ENCODE assay signal across 8 cellular contexts in genomic region chr4:150217192-150217591, GRCh38.
DNase-seq lines count a peak whose midpoint lies in the region; ATAC-seq and TF ChIP-seq lines count a peak whose summit lies in the region.

No MANE protein-coding gene starts in this region.

- ATAC-seq in GM19397 (IDR thresholded peaks at IDR 0.05; ENCODE audit: unreplicated experiment): no peak

- H3K9me3 ChIP-seq in hepatocyte (ENCODE audit: low read depth): no peaks in the 10 kb centered on the region

- H2AFZ ChIP-seq in hepatocyte: no peak overlapping the region

- H4K20me1 ChIP-seq in hepatocyte (ENCODE audit: insufficient read depth, poor library complexity, severe bottlenecking): no peaks in the 10 kb centered on the region

- no peaks in the 10 kb centered on the region for H3K36me3 ChIP-seq in hepatocyte (replicated peaks; ENCODE audit: insufficient read depth, low read depth)

- TF ChIP-seq CTCF in 22Rv1 (IDR thresholded peaks at IDR 0.05): peak; percentile 37; the same call in 1 of the 2 replicates
- peak; percentile 37 for TF ChIP-seq CTCF in HFF-Myc (IDR thresholded peaks at IDR 0.05; ENCODE audit: low read depth, low read length, missing control alignments)
- TF ChIP-seq CTCF in WI38 (IDR thresholded peaks at IDR 0.05; ENCODE audit: low read depth, low read length): 0 out of 2 replicates have a peak, but pooled peaks have one; percentile 22
- TF ChIP-seq CTCF in hepatocyte (IDR thresholded peaks at IDR 0.05; ENCODE audit: poor library complexity): peak; percentile 52

- H3K79me2 ChIP-seq in hepatocyte: no peaks in the 10 kb centered on the region

- H3K27me3 ChIP-seq in hepatocyte: no peaks in the 10 kb centered on the region

- no peak overlapping the region for H3K27ac ChIP-seq in 22Rv1
- no peak overlapping the region for H3K27ac ChIP-seq in hepatocyte

- H3K4me1 ChIP-seq in hepatocyte (ENCODE audit: insufficient read depth): no peaks in the 10 kb centered on the region

- peak overlapping the region; percentile 57 for H3K4me2 ChIP-seq in hepatocyte

- WGBS in hepatocyte (ENCODE audit: low lambda C conversion rate, missing lambda C conversion rate): 16% methylated on average over 3 of the region's 3 CpGs

- DNase-seq in HFF-Myc (ENCODE audit: extremely low read depth, low read depth): no peak
- peak; percentile 59 for DNase-seq in hepatocyte (ENCODE audit: low spot score)
- no peak for DNase-seq in activated effector memory CD4-positive, alpha-beta T cell treated with Interleukin-2 at 50 U/mL for 16 hours
- DNase-seq in NK-92 (lab: John Stamatoyannopoulos, UW; ENCODE audit: unreplicated experiment): no peak
- DNase-seq in activated CD4-positive, alpha-beta T cell treated with anti-CD3 and anti-CD28 coated beads for 4 hours: no peak

- H3K4me3 ChIP-seq in HFF-Myc (replicated peaks; ENCODE audit: low read depth, low read length) (no peak overlapping the region), WI38 (ENCODE audit: low read depth, low read length) (no peak overlapping the region), hepatocyte (no peak overlapping the region)

- H3K9me2 ChIP-seq in hepatocyte (replicated peaks; ENCODE audit: insufficient read depth): no peaks in the 10 kb centered on the region
